Comparison of ENCODE assay signal across 35 cellular contexts in genomic region chr3:30461311-30461710, GRCh38.
"Had no signal": no experiment of that assay in that cellular context is flagged by ENCODE, and none has a peak within 500 bp of the region (broad histone marks: within the 10 kb centered on the region; RNA-seq: fewer than 3 reads in every experiment).

No MANE protein-coding gene starts in this region.

- H3K4me3 ChIP-seq: MG63 had no signal

- H3K36me3 ChIP-seq: MG63 had no signal

- H3K27me3 ChIP-seq: MG63 had no signal

- H3K9me3 ChIP-seq: MG63 had no signal

- DNase-seq: MG63, MM.1S, MV-4-11, NCI-H1048, NCI-H1092, NCI-H1092 treated with DMSO at 0.1 percent for 48 hours, NCI-H1105, NCI-H1105 treated with DMSO at 0.1 percent for 48 hours, NCI-H1417, NCI-H1417 treated with DMSO at 0.1 percent for 48 hours, NCI-H1436, NCI-H1436 treated with DMSO at 0.1 percent for 48 hours, NCI-H146, NCI-H1694, NCI-H1694 treated with DMSO at 0.1 percent for 48 hours, NCI-H187, NCI-H187 treated with DMSO at 0.1 percent for 48 hours, NCI-H1930, NCI-H2029, NCI-H2029 treated with DMSO at 0.1 percent for 48 hours, NCI-H2081, NCI-H2081 treated with DMSO at 0.1 percent for 48 hours, NCI-H2107, NCI-H2171, NCI-H2171 treated with DMSO at 0.1 percent for 48 hours, NCI-H2227 treated with DMSO at 0.1 percent for 48 hours, NCI-H226, NCI-H345, NCI-H446, NCI-H446 treated with DMSO at 0.1 percent for 48 hours, NCI-H510A, NCI-H510A treated with DMSO at 0.1 percent for 48 hours, NCI-H524, NCI-H524 treated with DMSO at 0.1 percent for 48 hours, NCI-H526 had no signal
